Comparison of ENCODE assay signal across 9 cellular contexts in genomic region chr18:79523221-79523737, GRCh38.
A peak's percentile ranks its signal among the peaks of the same experiment; 100 is the strongest.
DNase-seq lines count a peak whose midpoint lies in the region; ATAC-seq, FAIRE-seq and TF ChIP-seq lines count a peak whose summit lies in the region.
"Had no signal": no experiment of that assay in that cellular context is flagged by ENCODE, and none has a peak within 500 bp of the region (broad histone marks: within the 10 kb centered on the region; RNA-seq: fewer than 3 reads in every experiment).

No MANE protein-coding gene starts in this region.

- peak; percentile 42 for DNase-seq in T-helper 9 cell
- peak; percentile 20 for DNase-seq in endodermal cell
- no peak for DNase-seq in GM03348 (ENCODE audit: low spot score)
- no peak for DNase-seq in frontal cortex (ENCODE audit: low spot score in 2 of 2)
- no peak for DNase-seq in NCI-H226
- no peak for DNase-seq in NCI-H82 treated with DMSO at 0.1 percent for 48 hours (lab: John Stamatoyannopoulos, UW; ENCODE audit: unreplicated experiment)

- H3K27ac Mint-ChIP-seq in endodermal cell: peak overlapping the region; percentile 28

- peaks cover 10% of the 10 kb centered on the region for H3K36me3 Mint-ChIP-seq in endodermal cell (ENCODE audit: low read depth)

- ATAC-seq in GM18505 (IDR thresholded peaks at IDR 0.05; ENCODE audit: unreplicated experiment) (peak; percentile 31), HG02852 (IDR thresholded peaks at IDR 0.05; ENCODE audit: unreplicated experiment) (peak; percentile 49)

- H3K4me1 ChIP-seq in endodermal cell (ENCODE audit: control insufficient read depth, insufficient read depth, low read length): no peaks in the 10 kb centered on the region

- peak overlapping the region; percentile 44 for H3K27ac ChIP-seq in endodermal cell (ENCODE audit: low read depth, low read length)

- H3K27me3 Mint-ChIP-seq in endodermal cell (ENCODE audit: insufficient read depth): no peaks in the 10 kb centered on the region

- H3K36me3 ChIP-seq in endodermal cell (ENCODE audit: control insufficient read depth, insufficient read depth, low read length): peaks cover 10% of the 10 kb centered on the region

- 92 to 95% methylated on average over 11 to 12 of the region's 12 CpGs for WGBS in endodermal cell (ENCODE audit: insufficient coverage in 1 of 2, insufficient read length in 1 of 2), 2 experiments

- FAIRE-seq in frontal cortex (lab: Jason Lieb, UNC): no peak
- FAIRE-seq: keratinocyte had no signal

- TF ChIP-seq CTCF in endodermal cell (conservative IDR thresholded peaks at IDR 0.05): no peak

- H3K4me1 Mint-ChIP-seq in endodermal cell: peaks cover 18% of the 10 kb centered on the region

- no peaks in the 10 kb centered on the region for H3K9me3 Mint-ChIP-seq in endodermal cell

- H3K4me3 Mint-ChIP-seq in endodermal cell: no peak overlapping the region

- no peaks in the 10 kb centered on the region for H3K27me3 ChIP-seq in endodermal cell (ENCODE audit: control insufficient read depth, insufficient read depth, low read length, poor library complexity, severe bottlenecking)

- H3K9ac ChIP-seq in endodermal cell (ENCODE audit: extremely low read depth, low read length, poor library complexity, severe bottlenecking): no peak overlapping the region

- TF ChIP-seq POLR2A in GM18505 (IDR thresholded peaks at IDR 0.05; ENCODE audit: borderline replicate concordance, extremely low read depth, insufficient read depth, insufficient read length): no peak

- H3K4me3 ChIP-seq in endodermal cell (ENCODE audit: low read length): no peak overlapping the region

- H3K9me3 ChIP-seq in endodermal cell (ENCODE audit: control insufficient read depth, low read length): no peaks in the 10 kb centered on the region

Comparison
In these comparisons a context has a peak if more than half of its experiments do, and no peak if none do; other contexts are left out.
1. DNase-seq: peak in T-helper 9 cell (single experiment) and endodermal cell (single experiment); none in GM03348 (single experiment), frontal cortex (0 of 2), NCI-H226 (single experiment) and NCI-H82 treated with DMSO at 0.1 percent for 48 hours (single experiment).